ENCODE assay signal across 9 cellular contexts in the genomic region with DNA sequence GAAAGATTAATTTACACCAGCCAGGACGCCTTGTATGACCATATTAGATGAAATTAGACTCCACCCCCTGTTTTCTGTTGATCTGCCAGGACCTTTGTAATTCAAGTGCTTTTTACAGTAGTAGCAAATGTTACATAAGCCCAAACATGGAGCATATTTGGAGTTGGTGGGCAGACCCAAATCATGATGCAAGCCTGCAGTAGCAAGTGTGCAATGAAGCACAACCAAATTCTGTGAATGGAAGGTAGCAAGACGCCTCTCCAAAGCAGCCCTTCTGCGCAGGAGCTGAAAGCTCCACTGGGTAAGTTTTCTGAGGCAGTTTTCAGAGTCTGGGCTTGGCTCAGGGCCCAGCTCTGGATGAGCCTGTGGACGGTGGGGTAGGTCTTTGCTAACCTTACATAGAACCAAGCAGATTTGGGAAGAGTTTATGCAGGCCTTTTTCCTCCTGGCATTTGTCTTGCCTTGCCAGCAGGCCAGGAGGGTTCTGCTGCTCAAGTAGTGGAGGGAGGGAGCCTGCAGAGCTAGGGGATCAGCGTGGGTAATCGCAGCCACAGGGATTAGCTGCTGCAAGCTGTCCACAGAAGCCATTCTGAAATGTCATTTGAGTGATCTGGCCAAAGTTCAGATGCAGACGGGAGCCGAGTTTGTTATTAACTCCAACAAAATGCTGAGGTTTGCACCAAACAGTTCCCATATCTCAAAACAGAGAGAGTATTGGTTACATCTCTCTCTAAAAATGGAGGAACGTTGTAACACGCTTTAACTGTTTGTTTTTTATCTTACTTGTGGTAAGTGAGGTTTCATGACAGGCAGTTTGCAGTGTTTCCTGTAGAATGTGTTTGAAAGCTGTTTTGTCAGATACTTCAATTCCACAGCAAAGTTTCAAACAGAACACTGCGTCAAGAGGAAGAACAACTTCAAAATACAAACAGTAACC. TPM values are rescaled to one million over a fixed set of nuclear protein-coding genes. Genes with fewer than 3 reads are reported as not detected.
DNase-seq lines count a peak whose midpoint lies in the region; ATAC-seq, FAIRE-seq and TF ChIP-seq lines count a peak whose summit lies in the region.
"Had no signal": no experiment of that assay in that cellular context is flagged by ENCODE, and none has a peak within 500 bp of the region (broad histone marks: within the 10 kb centered on the region; RNA-seq: fewer than 3 reads in every experiment).

No MANE protein-coding gene starts in this region.

- peaks cover 0 to 8% of the 10 kb centered on the region in 2 experiments for H3K36me3 ChIP-seq in GM12878 (ENCODE audit: control insufficient read depth in 2 of 2, insufficient read depth in 2 of 2, low read length in 1 of 2)

- TF ChIP-seq RAD21 in GM12878 (IDR thresholded peaks at IDR 0.05; ENCODE audit: insufficient read depth, low read depth, low read length): no peak

- BruUV-seq in GM12878 (replicated peaks; lab: Mats Ljungman, UMichigan): no TSS peak

- H3K36me3 Mint-ChIP-seq in stimulated activated memory B cell treated with anti-CD40 and anti-IgM and Interleukin-4, amounts not matched to agents 10 μg/mL and 1 μg/mL and 100 μg/mL, for 72 hours: peaks cover 21% of the 10 kb centered on the region

- peak; percentile 41 for DNase-seq in CD1c-positive myeloid dendritic cell (ENCODE audit: extremely low spot score)
- DNase-seq in RPMI8226: peak; percentile 74
- DNase-seq in GM12878 (ENCODE audit: low read depth, low spot score): peak; percentile 53
- DNase-seq in NCI-H345 treated with DMSO at 0.1 percent for 48 hours (lab: John Stamatoyannopoulos, UW; ENCODE audit: unreplicated experiment): no peak

- TF ChIP-seq CTCF in GM12878 (IDR thresholded peaks at IDR 0.05 in 2 of 3, conservative IDR thresholded peaks at IDR 0.05 in 1 of 3; ENCODE audit: control insufficient read depth in 2 of 3, extremely low read depth in 1 of 3, insufficient read depth in 1 of 3, low read depth in 3 of 3, low read length in 3 of 3): no peak

- peaks cover 32% of the 10 kb centered on the region for H3K79me2 ChIP-seq in GM12878 (ENCODE audit: control insufficient read depth, insufficient read depth, low read length)

- peaks cover 41% of the 10 kb centered on the region for H3K4me1 ChIP-seq in GM12878 (ENCODE audit: control insufficient read depth, insufficient read depth, low read length)

- H3K27ac ChIP-seq in GM12878 (ENCODE audit: control insufficient read depth, insufficient read depth): peak overlapping the region; percentile 58

- H3K4me2 ChIP-seq in GM12878 (ENCODE audit: control insufficient read depth, insufficient read depth): peak overlapping the region; percentile 85

- peak; percentile 62 for ATAC-seq in GM19043 (IDR thresholded peaks at IDR 0.05; ENCODE audit: low read depth, unreplicated experiment)
- peak; percentile 50 for ATAC-seq in HG03159 (IDR thresholded peaks at IDR 0.05; ENCODE audit: unreplicated experiment)
- peak; percentile 68 for ATAC-seq in GM12878
- peak; percentile 58 for ATAC-seq in stimulated activated memory B cell treated with anti-CD40 and anti-IgM and Interleukin-4, amounts not matched to agents 10 μg/mL and 1 μg/mL and 100 μg/mL, for 72 hours
- ATAC-seq: Panc1 had no signal

- SMC1A ChIA-PET in GM12878 (lab: Charles Lee; ENCODE audit: uncharacterized antibody, unreplicated experiment): interaction anchor here (0.6 to 3.7 kb wide), 14 partner anchors 9 to 525 kb away, joined by 3 to 32 read pairs (median 4); no protein-coding TSS in a partner anchor

- H3K4me1 Mint-ChIP-seq in stimulated activated memory B cell treated with anti-CD40 and anti-IgM and Interleukin-4, amounts not matched to agents 10 μg/mL and 1 μg/mL and 100 μg/mL, for 72 hours: peaks cover 55% of the 10 kb centered on the region

- H3K4me3 ChIP-seq in GM12878: peak overlapping the region; percentile 61

- 1% methylated on average over 11 of the region's 11 CpGs for WGBS in GM12878 (ENCODE audit: insufficient coverage, insufficient replicate concordance, low lambda C conversion rate, missing lambda C conversion rate)

- H3K27ac Mint-ChIP-seq in stimulated activated memory B cell treated with anti-CD40 and anti-IgM and Interleukin-4, amounts not matched to agents 10 μg/mL and 1 μg/mL and 100 μg/mL, for 72 hours: peak overlapping the region; percentile 84

- H3K9ac ChIP-seq in GM12878 (ENCODE audit: control insufficient read depth, insufficient read depth, low read length): peak overlapping the region; percentile 32

- H3K27me3 ChIP-seq in GM12878 (replicated peaks in 1 of 2; ENCODE audit: control insufficient read depth in 2 of 2, insufficient read depth in 2 of 2, low read length in 1 of 2): no peaks in the 10 kb centered on the region

- no peaks in the 10 kb centered on the region for H3K9me3 Mint-ChIP-seq in stimulated activated memory B cell treated with anti-CD40 and anti-IgM and Interleukin-4, amounts not matched to agents 10 μg/mL and 1 μg/mL and 100 μg/mL, for 72 hours

- H3K9me3 ChIP-seq in GM12878 (replicated peaks; ENCODE audit: control insufficient read depth, insufficient read depth, low read length): no peaks in the 10 kb centered on the region

- POLR2A ChIA-PET in GM12878 (lab: Charles Lee): interaction anchor here (0.9 to 1.3 kb wide), 3 partner anchors 33 to 53 kb away, joined by 3 read pairs; no protein-coding TSS in a partner anchor

- RAD21 ChIA-PET in GM12878 (lab: Charles Lee; ENCODE audit: unreplicated experiment): interaction anchor here (0.6 to 1.7 kb wide), 6 partner anchors 13 to 79 kb away, joined by 3 to 7 read pairs (median 4); no protein-coding TSS in a partner anchor

- 0 out of 4 replicates have a peak, but pooled peaks of 1 of the 2 experiments have one; percentile 16 for TF ChIP-seq EP300 in GM12878 (IDR thresholded peaks at IDR 0.05; ENCODE audit: borderline replicate concordance in 1 of 2, control insufficient read depth in 1 of 2, low read depth in 2 of 2, low read length in 2 of 2)

- CTCF ChIA-PET in GM12878 (lab: Yijun Ruan, JAX): interaction anchor here (0.9 to 12.2 kb wide), 16 partner anchors 8 to 517 kb away, joined by 3 to 154 read pairs (median 4); a partner anchor contains a TSS

- peak; percentile 64 for FAIRE-seq in GM12878 (lab: Jason Lieb, UNC)
- FAIRE-seq in islet of Langerhans (lab: Jason Lieb, UNC): peak; percentile 79

- no peak for TF ChIP-seq POLR2A in GM12878 (IDR thresholded peaks at IDR 0.05; ENCODE audit: low read depth, low read length)

- H2AFZ ChIP-seq in GM12878 (ENCODE audit: control insufficient read depth, low read depth, low read length): peak overlapping the region; percentile 26

- intact Hi-C loops in GM12878 (cut with micrococcal nuclease; ENCODE audit: unreplicated experiment): loop anchor here (2.0 kb wide), 1 partner anchor 25 kb away; no protein-coding TSS in a partner anchor

- no peaks in the 10 kb centered on the region for H3K27me3 Mint-ChIP-seq in stimulated activated memory B cell treated with anti-CD40 and anti-IgM and Interleukin-4, amounts not matched to agents 10 μg/mL and 1 μg/mL and 100 μg/mL, for 72 hours

- H3K4me3 Mint-ChIP-seq in stimulated activated memory B cell treated with anti-CD40 and anti-IgM and Interleukin-4, amounts not matched to agents 10 μg/mL and 1 μg/mL and 100 μg/mL, for 72 hours: peak overlapping the region; percentile 73

- no peaks in the 10 kb centered on the region for H4K20me1 ChIP-seq in GM12878 (ENCODE audit: control insufficient read depth, insufficient read depth)

- in situ Hi-C loops in GM12878 (cut with MboI): no loop called here

TF ChIP-seq in GM12878, 131 proteins besides CTCF, POLR2A, EP300 and RAD21 (continues in another document):
- no peak for TF ChIP-seq ZNF274 (IDR thresholded peaks at IDR 0.05; ENCODE audit: insufficient read depth, insufficient read length)
- TF ChIP-seq CHD2 (IDR thresholded peaks at IDR 0.05; ENCODE audit: borderline replicate concordance, low read depth, low read length): 0 out of 2 replicates have a peak, but pooled peaks have one; percentile 5

RNA-seq across cellular contexts. Expression of a gene that starts 55.4 kb away (rescaled TPM):
- total RNA-seq in GM12878 (2013; cell fraction: nucleolus; rRNA removed): 103 and 104 TPM in 2 replicates
- total RNA-seq in GM12878 (2014; rRNA removed) (107 and 108 TPM in 2 replicates), GM12878 (2014; rRNA removed; fragmentation: Illumina TruSeq; extraction: Trizol) (112 and 123 TPM in 2 replicates), GM12878 (2021) (89.4 and 91.5 TPM in 2 replicates)
- 40.4 TPM for polyA plus RNA-seq in GM12878 (2011; ENCODE audit: low read depth)
- polyA plus RNA-seq in GM12878 (2011; rRNA removed) (68.7 and 79.2 TPM in 2 replicates), GM12878 (2014; fragmentation: Illumina TruSeq; extraction: Trizol) (106 and 119 TPM in 2 replicates), GM12878 (2014; fragmentation: Nextera tagmentation; extraction: Ambion mirVana) (100 to 1,000 TPM in 1 of 2 experiments, 10 to 100 TPM in 1; 84.3 to 124 TPM), GM12878 (2014; rRNA removed) (101 and 105 TPM in 2 replicates), GM12878 (2016; fragmentation: Nextera tagmentation; extraction: Ambion mirVana) (100 to 1,000 TPM; 196 to 199 TPM)
- 35.8 and 50.6 TPM in 2 replicates for polyA plus RNA-seq in GM12878 (2011; cell fraction: cytosol; rRNA removed)
- polyA plus RNA-seq in GM12878 (2011; cell fraction: nucleus; rRNA removed): 64.6 and 78.6 TPM in 2 replicates
- 70.4 and 92.1 TPM in 2 replicates for polyA plus RNA-seq in GM12878 (2012)
- 39.0 and 53.7 TPM in 2 replicates for polyA minus RNA-seq in GM12878 (2011; rRNA and poly(A)+ RNA removed)
- 18.6 and 21.1 TPM in 2 replicates for polyA minus RNA-seq in GM12878 (2011; cell fraction: cytosol; rRNA and poly(A)+ RNA removed)
- 51.1 and 84.2 TPM in 2 replicates for polyA minus RNA-seq in GM12878 (2011; cell fraction: nucleus; rRNA and poly(A)+ RNA removed)

RNA-seq across cellular contexts. Expression of a gene that starts 55.8 kb away (rescaled TPM):
- total RNA-seq in GM12878 (2013; cell fraction: nucleolus; rRNA removed): not detected in 2 replicates
- total RNA-seq in GM12878 (2014; rRNA removed) (2.1 TPM in 1 of 2 replicates, not detected in the other), GM12878 (2014; rRNA removed; fragmentation: Illumina TruSeq; extraction: Trizol) (2.4 TPM in 1 of 2 replicates, not detected in the other), GM12878 (2021) (1.5 and 1.7 TPM in 2 replicates)
- polyA plus RNA-seq in GM12878 (2011; ENCODE audit: low read depth): not detected
- polyA plus RNA-seq in GM12878 (2011; rRNA removed) (1.7 TPM in 1 of 2 replicates, not detected in the other), GM12878 (2014; fragmentation: Illumina TruSeq; extraction: Trizol) (not detected in 2 replicates), GM12878 (2014; fragmentation: Nextera tagmentation; extraction: Ambion mirVana) (under 1 TPM in 1 of 2 experiments, not detected in 1; 0.60 TPM), GM12878 (2014; rRNA removed) (not detected in 2 replicates), GM12878 (2016; fragmentation: Nextera tagmentation; extraction: Ambion mirVana) (under 1 TPM; 0.95 TPM)
- polyA plus RNA-seq in GM12878 (2011; cell fraction: cytosol; rRNA removed): not detected in 2 replicates
- not detected in 2 replicates for polyA plus RNA-seq in GM12878 (2011; cell fraction: nucleus; rRNA removed)
- 3.2 TPM in 1 of 2 replicates, not detected in the other for polyA plus RNA-seq in GM12878 (2012)
- polyA minus RNA-seq in GM12878 (2011; rRNA and poly(A)+ RNA removed): not detected in 2 replicates
- polyA minus RNA-seq in GM12878 (2011; cell fraction: cytosol; rRNA and poly(A)+ RNA removed): not detected in 2 replicates
- not detected in 2 replicates for polyA minus RNA-seq in GM12878 (2011; cell fraction: nucleus; rRNA and poly(A)+ RNA removed)
